In the genomic region with DNA sequence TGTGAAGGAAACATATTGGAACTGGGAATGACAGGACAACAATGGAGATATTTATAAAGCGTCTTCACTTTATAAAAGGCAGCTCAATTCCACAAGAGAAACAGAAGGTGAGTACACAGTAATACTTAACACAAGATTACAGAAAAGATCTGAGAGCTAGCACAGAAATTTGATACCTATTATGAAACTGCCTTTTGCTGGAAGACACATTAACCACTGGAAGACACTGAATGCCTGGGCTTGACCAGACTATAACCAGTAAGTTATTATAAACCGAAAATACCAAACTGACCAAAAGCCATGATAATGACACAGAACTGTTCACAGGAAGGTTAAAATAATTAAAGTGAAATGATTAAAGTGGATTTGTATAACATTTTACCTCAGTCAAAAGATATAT, we compare ENCODE assay signal across 27 cellular contexts.
DNase-seq lines count a peak whose midpoint lies in the region; TF ChIP-seq lines count a peak whose summit lies in the region.
"Had no signal": no experiment of that assay in that cellular context is flagged by ENCODE, and none has a peak within 500 bp of the region (broad histone marks: within the 10 kb centered on the region; RNA-seq: fewer than 3 reads in every experiment).

No MANE protein-coding gene starts in this region.

- H3K27ac ChIP-seq in smooth muscle cell (ENCODE audit: low read depth) (no peak overlapping the region), ascending aorta (no peak overlapping the region)
- H3K27ac ChIP-seq: 22Rv1, BLaER1, stomach, upper lobe of right lung had no signal

- DNase-seq in DMS 273 (lab: John Stamatoyannopoulos, UW; ENCODE audit: unreplicated experiment), result peak; percentile 46
- no peak for DNase-seq in DMS 273 treated with DMSO at 0.1 percent for 48 hours (lab: John Stamatoyannopoulos, UW)
- peak; percentile 61 for DNase-seq in adipocyte (ENCODE audit: low read depth)
- peak; percentile 21 for DNase-seq in fibroblast of pulmonary artery (ENCODE audit: low read depth)
- no peak for DNase-seq in smooth muscle cell (lab: John Stamatoyannopoulos, UW; ENCODE audit: unreplicated experiment)
- DNase-seq in ascending aorta (ENCODE audit: low spot score in 2 of 2), result no peak
- no peak for DNase-seq in NCI-H2081 treated with DMSO at 0.1 percent for 48 hours (lab: John Stamatoyannopoulos, UW)
- no peak for DNase-seq in NCI-H2107 treated with DMSO at 0.1 percent for 48 hours (lab: John Stamatoyannopoulos, UW; ENCODE audit: unreplicated experiment)
- DNase-seq: activated CD4-positive, alpha-beta T cell treated with anti-CD3 and anti-CD28 coated beads, Interleukin-2, amount 10 ng/mL, durations not matched to agents 24 days and 14 days; activated naive CD8-positive, alpha-beta T cell treated with anti-CD3 and anti-CD28 coated beads, Interleukin-2, amount 50 U/mL, for 24 hours; cerebellar nuclear complex; DMS153; endodermal cell; foreskin melanocyte; GF-D8; kidney glomerular epithelial cell; mesendoderm; NCI-H187 treated with DMSO at 0.1 percent for 48 hours; SHP77; stimulated activated CD4-positive, alpha-beta T cell treated with anti-CD3 and anti-CD28 coated beads, Interleukin-2, amount 100 ng/mL, for 48 hours; stomach; upper lobe of right lung had no signal

- H3K4me1 ChIP-seq in adipocyte (ENCODE audit: control insufficient read depth, insufficient read depth, low read length), result no peaks in the 10 kb centered on the region
- peaks cover 9% of the 10 kb centered on the region for H3K4me1 ChIP-seq in smooth muscle cell (ENCODE audit: low read depth)
- no peaks in the 10 kb centered on the region for H3K4me1 ChIP-seq in ascending aorta
- H3K4me1 ChIP-seq: stomach, upper lobe of right lung had no signal

- no peaks in the 10 kb centered on the region for H3K79me2 ChIP-seq in smooth muscle cell (ENCODE audit: low read depth)

- no peak overlapping the region for H3K9ac ChIP-seq in adipocyte (ENCODE audit: low read length)
- no peak overlapping the region for H3K9ac ChIP-seq in smooth muscle cell (ENCODE audit: low read depth)
- H3K9ac ChIP-seq: BLaER1 had no signal

- TF ChIP-seq CTCF in fibroblast of pulmonary artery (IDR thresholded peaks at IDR 0.05; ENCODE audit: low read length, missing control alignments) (no peak), smooth muscle cell (IDR thresholded peaks at IDR 0.05; ENCODE audit: borderline replicate concordance, insufficient read depth, poor library complexity, severe bottlenecking) (no peak), ascending aorta (IDR thresholded peaks at IDR 0.05) (no peak)

- H3K4me3 ChIP-seq in adipocyte (ENCODE audit: low read length) (no peak overlapping the region), fibroblast of pulmonary artery (replicated peaks; ENCODE audit: low read depth, low read length) (no peak overlapping the region), smooth muscle cell (no peak overlapping the region), ascending aorta (no peak overlapping the region)
- H3K4me3 ChIP-seq: BLaER1, GM12878, HAP-1, K562, stomach, upper lobe of right lung had no signal

- H4K20me1 ChIP-seq in smooth muscle cell (ENCODE audit: low read depth), result no peaks in the 10 kb centered on the region
- H4K20me1 ChIP-seq: BLaER1 had no signal

- H3F3A ChIP-seq in smooth muscle cell (ENCODE audit: low read depth), result peaks cover 6% of the 10 kb centered on the region

- H3K36me3 ChIP-seq in adipocyte (ENCODE audit: control insufficient read depth, insufficient read depth, low read length, severe bottlenecking) (no peaks in the 10 kb centered on the region), smooth muscle cell (ENCODE audit: low read depth) (no peaks in the 10 kb centered on the region), ascending aorta (no peaks in the 10 kb centered on the region)
- H3K36me3 ChIP-seq: BLaER1, HAP-1, stomach, upper lobe of right lung had no signal

- H3K9me3 ChIP-seq in adipocyte (ENCODE audit: control insufficient read depth, low read length), result no peaks in the 10 kb centered on the region
- no peaks in the 10 kb centered on the region for H3K9me3 ChIP-seq in smooth muscle cell (replicated peaks; ENCODE audit: low read depth)
- H3K9me3 ChIP-seq in ascending aorta, result no peaks in the 10 kb centered on the region
- H3K9me3 ChIP-seq: BLaER1, HAP-1, stomach, upper lobe of right lung had no signal

- intact Hi-C loops in ascending aorta (cut with DNase I), result no loop called here

- peak overlapping the region; percentile 34 for H2AFZ ChIP-seq in smooth muscle cell (ENCODE audit: low read depth)

- H3K27me3 ChIP-seq in adipocyte (replicated peaks; ENCODE audit: control insufficient read depth, insufficient read depth, low read length) (no peaks in the 10 kb centered on the region), smooth muscle cell (ENCODE audit: low read depth) (no peaks in the 10 kb centered on the region), ascending aorta (no peaks in the 10 kb centered on the region)
- H3K27me3 ChIP-seq: BLaER1, stomach, upper lobe of right lung had no signal

- WGBS in smooth muscle cell (ENCODE audit: low lambda C conversion rate), result 91% methylated on average over 2 of the region's 2 CpGs

- no peak overlapping the region for H3K4me2 ChIP-seq in smooth muscle cell
- H3K4me2 ChIP-seq: BLaER1 had no signal

Comparison
In these comparisons a context has a peak if more than half of its experiments do, and no peak if none do; other contexts are left out.
1. DNase-seq: peak in DMS 273 (single experiment), adipocyte (single experiment) and fibroblast of pulmonary artery (single experiment); none in DMS 273 treated with DMSO at 0.1 percent for 48 hours (single experiment), smooth muscle cell (single experiment), ascending aorta (0 of 2), NCI-H2081 treated with DMSO at 0.1 percent for 48 hours (single experiment) and NCI-H2107 treated with DMSO at 0.1 percent for 48 hours (single experiment).